In the genomic region with DNA sequence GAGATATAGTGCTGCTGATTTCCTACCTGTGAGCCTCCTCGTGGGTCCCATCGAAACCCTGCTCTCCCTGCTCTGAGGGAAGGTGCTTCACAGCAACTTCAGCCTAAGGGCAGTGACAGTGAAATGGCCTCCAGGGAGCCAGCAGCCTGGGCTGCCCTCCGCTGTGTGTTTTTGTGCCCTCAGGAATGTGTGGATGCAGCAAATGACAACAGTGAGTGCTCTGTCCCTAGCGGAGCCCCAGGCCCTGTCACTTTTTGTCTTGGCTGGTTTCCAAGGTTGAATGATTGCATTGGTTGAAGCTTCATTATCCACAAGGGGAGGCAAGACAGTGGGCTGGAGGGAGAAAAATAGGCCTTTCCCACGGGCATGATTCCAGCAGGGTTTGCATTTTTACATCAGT, we compare ENCODE assay signal across 18 cellular contexts. TPM values are rescaled to one million over a fixed set of nuclear protein-coding genes. Genes with fewer than 3 reads are reported as not detected.
DNase-seq lines count a peak whose midpoint lies in the region; ATAC-seq, FAIRE-seq and TF ChIP-seq lines count a peak whose summit lies in the region.
"Had no signal": no experiment of that assay in that cellular context is flagged by ENCODE, and none has a peak within 500 bp of the region (broad histone marks: within the 10 kb centered on the region; RNA-seq: fewer than 3 reads in every experiment).

No MANE protein-coding gene starts in this region.

- ATAC-seq in K562 (peak; percentile 63), pancreas (no peak), HG03108 (IDR thresholded peaks at IDR 0.05; ENCODE audit: unreplicated experiment) (no peak)
- ATAC-seq: stimulated activated naive B cell treated with anti-CD40 and anti-IgM and Interleukin-4, amounts not matched to agents 10 μg/mL and 1 μg/mL and 100 μg/mL, for 72 hours; T-helper 17 cell had no signal

- H3K27me3 Mint-ChIP-seq in nephron progenitor cell (ENCODE audit: low read depth, poor library complexity): peaks cover 8% of the 10 kb centered on the region
- H3K27me3 Mint-ChIP-seq: T-helper 17 cell had no signal

- no peak overlapping the region for H2AFZ ChIP-seq in K562 (ENCODE audit: low read depth, low read length)

- H4K20me1 ChIP-seq in K562 (replicated peaks; ENCODE audit: control insufficient read depth, insufficient read depth, low read length): no peaks in the 10 kb centered on the region

- H3K9ac ChIP-seq in K562 (ENCODE audit: insufficient read depth in 1 of 2, low read depth in 2 of 2, low read length in 2 of 2): 0 out of 4 replicates have a peak overlapping the region, but pooled peaks of 1 of the 2 experiments have one; percentile 74

- no peak overlapping the region for H3K4me3 Mint-ChIP-seq in nephron progenitor cell
- H3K4me3 Mint-ChIP-seq: stimulated activated naive B cell treated with anti-CD40 and anti-IgM and Interleukin-4, amounts not matched to agents 10 μg/mL and 1 μg/mL and 100 μg/mL, for 72 hours; T-helper 17 cell had no signal

- H3K27ac Mint-ChIP-seq in nephron progenitor cell: peak overlapping the region; percentile 88
- H3K27ac Mint-ChIP-seq: stimulated activated naive B cell treated with anti-CD40 and anti-IgM and Interleukin-4, amounts not matched to agents 10 μg/mL and 1 μg/mL and 100 μg/mL, for 72 hours; T-helper 17 cell had no signal

- no peaks in the 10 kb centered on the region for H3K9me3 ChIP-seq in BE2C
- no peaks in the 10 kb centered on the region for H3K9me3 ChIP-seq in K562 (replicated peaks; ENCODE audit: control insufficient read depth, insufficient read depth, low read depth, low read length)
- H3K9me3 ChIP-seq in pancreas: no peaks in the 10 kb centered on the region
- H3K9me3 ChIP-seq: uterus had no signal

- TF ChIP-seq POLR2A in K562 (conservative IDR thresholded peaks at IDR 0.05): no peak

- POLR2A ChIA-PET in K562 (lab: Yijun Ruan, JAX): interaction anchor here (0.6 kb wide), 1 partner anchor 38 kb away, joined by 3 read pairs; no protein-coding TSS in a partner anchor

- CTCF ChIA-PET in K562 (lab: Yijun Ruan, JAX; ENCODE audit: low intra/inter-chr PET ratio): no interaction called here

- H3K4me2 ChIP-seq in K562 (ENCODE audit: insufficient read depth, low read length): no peak overlapping the region

- H3K27ac ChIP-seq in K562 (ENCODE audit: extremely low read depth, low read depth, low read length) (no peak overlapping the region), pancreas (no peak overlapping the region)
- H3K27ac ChIP-seq: epithelial cell of prostate, HL-60, uterus had no signal

- H3K27me3 ChIP-seq in BE2C (no peaks in the 10 kb centered on the region), K562 (ENCODE audit: control insufficient read depth in 2 of 2, insufficient read depth in 2 of 2, low read length in 2 of 2) (peaks cover 4 to 9% of the 10 kb centered on the region in 2 experiments; a peak in 2 of 5 replicates), pancreas (no peaks in the 10 kb centered on the region)
- H3K27me3 ChIP-seq: uterus had no signal

- TF ChIP-seq RAD21 in K562 (CRISPR knock-in tag; conservative IDR thresholded peaks at IDR 0.05 in 1 of 2, IDR thresholded peaks at IDR 0.05 in 1 of 2): no peak

- no peaks in the 10 kb centered on the region for H3K79me2 ChIP-seq in K562 (ENCODE audit: control insufficient read depth, insufficient read depth, low read length)

- TF ChIP-seq CTCF in BE2C (IDR thresholded peaks at IDR 0.05; ENCODE audit: low read depth, low read length) (no peak), K562 (IDR thresholded peaks at IDR 0.05 in 2 of 3, conservative IDR thresholded peaks at IDR 0.05 in 1 of 3; ENCODE audit: insufficient read depth in 2 of 3, low read depth in 1 of 3, low read length in 3 of 3) (no peak), nephron progenitor cell (IDR thresholded peaks at IDR 0.05) (no peak), pancreas (IDR thresholded peaks at IDR 0.05) (no peak)

- H3K36me3 Mint-ChIP-seq in nephron progenitor cell (ENCODE audit: low read depth): peaks cover 55% of the 10 kb centered on the region
- H3K36me3 Mint-ChIP-seq: stimulated activated naive B cell treated with anti-CD40 and anti-IgM and Interleukin-4, amounts not matched to agents 10 μg/mL and 1 μg/mL and 100 μg/mL, for 72 hours had no signal

- intact Hi-C loops in K562 (cut with micrococcal nuclease) (no loop called here), pancreas (cut with DNase I) (no loop called here)

- in situ Hi-C loops in K562 (cut with MboI): no loop called here

- 15% methylated on average over 5 of the region's 5 CpGs for whole genome bisulfite sequencing in K562 (ENCODE audit: insufficient coverage, low coverage, missing lambda C conversion rate)
- 61 to 63% methylated on average over 5 of the region's 5 CpGs for WGBS in pancreas, 2 donors

- no peaks in the 10 kb centered on the region for H3K9me1 ChIP-seq in K562 (ENCODE audit: control insufficient read depth, insufficient read depth, low read length)

- H3K36me3 ChIP-seq in BE2C (no peaks in the 10 kb centered on the region), K562 (ENCODE audit: control insufficient read depth, insufficient read depth, low read length) (no peaks in the 10 kb centered on the region), pancreas (no peaks in the 10 kb centered on the region)
- H3K36me3 ChIP-seq: uterus had no signal

- H3K4me1 ChIP-seq in BE2C (no peaks in the 10 kb centered on the region), K562 (replicated peaks in 1 of 2; ENCODE audit: control insufficient read depth in 2 of 2, insufficient read depth in 2 of 2, low read length in 2 of 2) (peaks cover 5 to 6% of the 10 kb centered on the region in 2 experiments; a peak in 2 of 5 replicates), pancreas (no peaks in the 10 kb centered on the region)
- H3K4me1 ChIP-seq: uterus had no signal

- peaks cover 4% of the 10 kb centered on the region for H3K9me3 Mint-ChIP-seq in nephron progenitor cell
- H3K9me3 Mint-ChIP-seq: stimulated activated naive B cell treated with anti-CD40 and anti-IgM and Interleukin-4, amounts not matched to agents 10 μg/mL and 1 μg/mL and 100 μg/mL, for 72 hours had no signal

- TF ChIP-seq EP300 in K562 (IDR thresholded peaks at IDR 0.05; ENCODE audit: low read length): no peak

- H3K4me3 ChIP-seq in BE2C (ENCODE audit: low read depth, low read length): no peak overlapping the region
- no peak overlapping the region for H3K4me3 ChIP-seq in K562
- H3K4me3 ChIP-seq in pancreas: no peak overlapping the region
- H3K4me3 ChIP-seq: uterus had no signal

- H3K4me1 Mint-ChIP-seq in nephron progenitor cell: peaks cover 18% of the 10 kb centered on the region
- H3K4me1 Mint-ChIP-seq: stimulated activated naive B cell treated with anti-CD40 and anti-IgM and Interleukin-4, amounts not matched to agents 10 μg/mL and 1 μg/mL and 100 μg/mL, for 72 hours had no signal

- FAIRE-seq in K562 (lab: Jason Lieb, UNC) (no peak), pancreas (lab: Jason Lieb, UNC) (no peak)
- FAIRE-seq: colon, keratinocyte had no signal

- DNase-seq in BE2C (peak; percentile 24), HuH-7.5 (ENCODE audit: low spot score) (peak; percentile 51), K562 (ENCODE audit: extremely low read depth in 1 of 4, low spot score in 3 of 4) (peak in 3 of 4 experiments; percentile 20 to 28 (median 21)), nephron progenitor cell (peak; percentile 34), pancreas (no peak), SHP77 treated with DMSO at 0.1 percent for 48 hours (lab: John Stamatoyannopoulos, UW) (no peak), anterior cingulate cortex (lab: John Stamatoyannopoulos, UW) (no peak)
- DNase-seq: activated effector memory CD4-positive, alpha-beta T cell treated with anti-CD3 and anti-CD28 coated beads, Interleukin-2, amount 50 U/mL, for 16 hours; Calu3; midbrain; stimulated activated naive B cell treated with anti-CD40 and anti-IgM and Interleukin-4, amounts not matched to agents 10 μg/mL and 1 μg/mL and 100 μg/mL, for 72 hours; T-helper 17 cell; uterus had no signal

- no TSS peak for BruUV-seq in K562 (replicated peaks; lab: Mats Ljungman, UMichigan)

RNA-seq across cellular contexts. Expression of a gene that starts 42.8 kb away (rescaled TPM):
- polyA plus RNA-seq in BE2C (2012; ENCODE audit: insufficient read depth, insufficient read length, low read depth): not detected
- 1.9 and 3.2 TPM in 2 replicates for total RNA-seq in K562 (2011; cell fraction: chromatin; rRNA removed; ENCODE audit: low replicate concordance)
- 2.0 and 2.1 TPM in 2 replicates for total RNA-seq in K562 (2011; cell fraction: nucleolus; rRNA removed)
- 4.1 and 4.2 TPM in 2 replicates for total RNA-seq in K562 (2011; cell fraction: nucleoplasm; rRNA removed)
- 0.37 and 0.68 TPM in 2 replicates for total RNA-seq in K562 (2014; rRNA removed)
- 0.54 and 0.55 TPM in 2 replicates for total RNA-seq in K562 (2014; rRNA removed; fragmentation: Illumina TruSeq; extraction: Trizol)
- total RNA-seq in K562 (2015; rRNA removed; fragmentation: Illumina TruSeq; extraction: Trizol): 0.22 and 0.23 TPM in 2 replicates
- total RNA-seq in K562 (2021): 0.96 and 0.98 TPM in 2 replicates
- 1.2 TPM in 2 replicates for polyA plus RNA-seq in K562 (2011; rRNA removed)
- polyA plus RNA-seq in K562 (2011; cell fraction: cytosol; rRNA removed): 0.60 and 0.88 TPM in 2 replicates
- polyA plus RNA-seq in K562 (2011; cell fraction: nucleus; rRNA removed): 0.97 and 1.4 TPM in 2 replicates
- 0.49 and 1.00 TPM in 2 replicates for polyA plus RNA-seq in K562 (2012)
- 0.47 and 0.59 TPM in 2 replicates for polyA plus RNA-seq in K562 (2014; fragmentation: Illumina TruSeq; extraction: Trizol)
- polyA plus RNA-seq in K562 (2014; fragmentation: Nextera tagmentation; extraction: Ambion mirVana): under 1 TPM; 0.07 to 0.22 TPM
- 0.52 and 0.94 TPM in 2 replicates for polyA plus RNA-seq in K562 (2014; rRNA removed)
- 2.0 and 2.7 TPM in 2 replicates for polyA minus RNA-seq in K562 (2011; rRNA and poly(A)+ RNA removed)
- polyA minus RNA-seq in K562 (2011; cell fraction: cytosol; rRNA and poly(A)+ RNA removed): 0.48 and 0.55 TPM in 2 replicates
- polyA minus RNA-seq in K562 (2011; cell fraction: nucleus; rRNA and poly(A)+ RNA removed): 0.67 and 1.00 TPM in 2 replicates
- total RNA-seq in pancreas: 1 to 10 TPM; 1.2 to 4.9 (median 2.4) TPM
- polyA plus RNA-seq in pancreas: 1 to 10 TPM; 1.7 to 1.9 TPM

RNA-seq across cellular contexts. Expression of a gene that starts 44.9 kb away (rescaled TPM):
- not detected for polyA plus RNA-seq in BE2C (2012; ENCODE audit: insufficient read depth, insufficient read length, low read depth)
- total RNA-seq in K562 (2011; cell fraction: chromatin; rRNA removed; ENCODE audit: low replicate concordance): not detected in 2 replicates
- not detected in 2 replicates for total RNA-seq in K562 (2011; cell fraction: nucleolus; rRNA removed)
- total RNA-seq in K562 (2011; cell fraction: nucleoplasm; rRNA removed): not detected in 2 replicates
- not detected in 2 replicates for total RNA-seq in K562 (2014; rRNA removed)
- not detected in 2 replicates for total RNA-seq in K562 (2014; rRNA removed; fragmentation: Illumina TruSeq; extraction: Trizol)
- 0.18 TPM in 1 of 2 replicates, not detected in the other for total RNA-seq in K562 (2015; rRNA removed; fragmentation: Illumina TruSeq; extraction: Trizol)
- not detected in 2 replicates for total RNA-seq in K562 (2021)
- not detected in 2 replicates for polyA plus RNA-seq in K562 (2011; rRNA removed)
- 0.06 TPM in 1 of 2 replicates, not detected in the other for polyA plus RNA-seq in K562 (2011; cell fraction: cytosol; rRNA removed)
- not detected in 2 replicates for polyA plus RNA-seq in K562 (2011; cell fraction: nucleus; rRNA removed)
- 0.14 TPM in 1 of 2 replicates, not detected in the other for polyA plus RNA-seq in K562 (2012)
- polyA plus RNA-seq in K562 (2014; fragmentation: Illumina TruSeq; extraction: Trizol): not detected in 2 replicates
- under 1 TPM; 0.06 to 0.35 TPM for polyA plus RNA-seq in K562 (2014; fragmentation: Nextera tagmentation; extraction: Ambion mirVana)
- 0.05 TPM in 1 of 2 replicates, not detected in the other for polyA plus RNA-seq in K562 (2014; rRNA removed)
- polyA minus RNA-seq in K562 (2011; rRNA and poly(A)+ RNA removed): not detected in 2 replicates
- not detected in 2 replicates for polyA minus RNA-seq in K562 (2011; cell fraction: cytosol; rRNA and poly(A)+ RNA removed)
- polyA minus RNA-seq in K562 (2011; cell fraction: nucleus; rRNA and poly(A)+ RNA removed): not detected in 2 replicates
- under 1 TPM in 1 of 6 donors, not detected in 5; 0.17 TPM for total RNA-seq in pancreas
- under 1 TPM in 1 of 2 donors, not detected in 1; 0.42 TPM for polyA plus RNA-seq in pancreas
- total RNA-seq: Calu3, T-helper 17 cell had no signal
- polyA plus RNA-seq: keratinocyte had no signal

Comparison
In these comparisons a context has a peak if more than half of its experiments do, and no peak if none do; other contexts are left out.
1. DNase-seq: peak in BE2C (single experiment), HuH-7.5 (single experiment), K562 (3 of 4) and nephron progenitor cell (single experiment); none in pancreas (0 of 6), SHP77 treated with DMSO at 0.1 percent for 48 hours (single experiment) and anterior cingulate cortex (0 of 58).